8 cellular contexts compared by ENCODE assay signal in genomic region chr9:75002422-75003023, GRCh38. TPM values are rescaled to one million over a fixed set of nuclear protein-coding genes. Genes with fewer than 3 reads are reported as not detected.
A peak's percentile ranks its signal among the peaks of the same experiment; 100 is the strongest.
DNase-seq lines count a peak whose midpoint lies in the region; ATAC-seq and TF ChIP-seq lines count a peak whose summit lies in the region.

No MANE protein-coding gene starts in this region.

- no peaks in the 10 kb centered on the region for H3K9me3 Mint-ChIP-seq in CD4-positive, alpha-beta T cell
- H3K9me3 Mint-ChIP-seq in activated CD8-positive, alpha-beta T cell treated with anti-CD3 and anti-CD28 coated beads, Interleukin-2, amount 10 ng/mL, durations not matched to agents 7 days and 5 days (ENCODE audit: insufficient read depth) = no peaks in the 10 kb centered on the region
- H3K9me3 Mint-ChIP-seq in immature natural killer cell = no peaks in the 10 kb centered on the region

- H3K4me1 Mint-ChIP-seq in CD4-positive, alpha-beta T cell (ENCODE audit: low read depth) = peaks cover 5% of the 10 kb centered on the region
- no peaks in the 10 kb centered on the region for H3K4me1 Mint-ChIP-seq in activated CD8-positive, alpha-beta T cell treated with anti-CD3 and anti-CD28 coated beads, Interleukin-2, amount 10 ng/mL, durations not matched to agents 7 days and 5 days (ENCODE audit: low read depth)
- peaks cover 4 to 10% of the 10 kb centered on the region in 2 donors for H3K4me1 Mint-ChIP-seq in immature natural killer cell

- H3K36me3 Mint-ChIP-seq in CD4-positive, alpha-beta T cell (ENCODE audit: low read depth) = peaks cover 24% of the 10 kb centered on the region
- peaks cover 7% of the 10 kb centered on the region for H3K36me3 Mint-ChIP-seq in activated CD8-positive, alpha-beta T cell treated with anti-CD3 and anti-CD28 coated beads, Interleukin-2, amount 10 ng/mL, durations not matched to agents 7 days and 5 days (ENCODE audit: low read depth)
- peaks cover 6 to 9% (median 9%) of the 10 kb centered on the region in 3 donors for H3K36me3 Mint-ChIP-seq in immature natural killer cell

- no peak overlapping the region for H3K4me3 Mint-ChIP-seq in CD4-positive, alpha-beta T cell
- no peak overlapping the region for H3K4me3 Mint-ChIP-seq in activated CD8-positive, alpha-beta T cell treated with anti-CD3 and anti-CD28 coated beads, Interleukin-2, amount 10 ng/mL, durations not matched to agents 7 days and 5 days
- H3K4me3 Mint-ChIP-seq in immature natural killer cell = no peak overlapping the region

- POLR2A ChIA-PET in CD4-positive, alpha-beta T cell (lab: Charles Lee) = no interaction called here
- POLR2A ChIA-PET in activated CD8-positive, alpha-beta T cell treated with anti-CD3 and anti-CD28 coated beads, Interleukin-2, amount 10 ng/mL, durations not matched to agents 7 days and 5 days (lab: Charles Lee) = no interaction called here

- no peaks in the 10 kb centered on the region for H3K27me3 Mint-ChIP-seq in CD4-positive, alpha-beta T cell
- H3K27me3 Mint-ChIP-seq in activated CD8-positive, alpha-beta T cell treated with anti-CD3 and anti-CD28 coated beads, Interleukin-2, amount 10 ng/mL, durations not matched to agents 7 days and 5 days (ENCODE audit: low read depth) = no peaks in the 10 kb centered on the region
- no peaks in the 10 kb centered on the region for H3K27me3 Mint-ChIP-seq in immature natural killer cell (ENCODE audit: low read depth in 3 of 3)

- no peak for DNase-seq in CD4-positive, alpha-beta T cell
- DNase-seq in activated CD8-positive, alpha-beta T cell treated with anti-CD3 and anti-CD28 coated beads, Interleukin-2, amount 10 ng/mL, durations not matched to agents 7 days and 5 days = no peak
- no peak for DNase-seq in HuH-7 (ENCODE audit: low spot score)
- DNase-seq in immature natural killer cell = no peak
- DNase-seq in superior temporal gyrus (ENCODE audit: extremely low spot score) = no peak
- DNase-seq in DMS153 (lab: John Stamatoyannopoulos, UW) = no peak

- H3K27ac ChIP-seq in CD4-positive, alpha-beta T cell (ENCODE audit: low read depth, low read length) = no peak overlapping the region

- H3K9me3 ChIP-seq in CD4-positive, alpha-beta T cell (ENCODE audit: control insufficient read depth, low read length) = no peaks in the 10 kb centered on the region

- intact Hi-C loops in CD4-positive, alpha-beta T cell (cut with DNase I, micrococcal nuclease) = loop anchor here (1.0 to 5.0 kb wide), 5 partner anchors 50 to 235 kb away; partner anchors contain the start of gene C9orf40 (in 1 of the 2)

- H3K27ac Mint-ChIP-seq in CD4-positive, alpha-beta T cell = no peak overlapping the region
- no peak overlapping the region for H3K27ac Mint-ChIP-seq in activated CD8-positive, alpha-beta T cell treated with anti-CD3 and anti-CD28 coated beads, Interleukin-2, amount 10 ng/mL, durations not matched to agents 7 days and 5 days
- no peak overlapping the region for H3K27ac Mint-ChIP-seq in immature natural killer cell

- H3K27me3 ChIP-seq in CD4-positive, alpha-beta T cell (ENCODE audit: control insufficient read depth, insufficient read depth, low read length) = no peaks in the 10 kb centered on the region

- ATAC-seq in CD4-positive, alpha-beta T cell (ENCODE audit: poor library complexity) = peak; percentile 30
- peak; percentile 23 for ATAC-seq in GM19397 (IDR thresholded peaks at IDR 0.05; ENCODE audit: unreplicated experiment)
- peak; percentile 18 for ATAC-seq in HG02981 (IDR thresholded peaks at IDR 0.05; ENCODE audit: unreplicated experiment)
- peak; percentile 33 for ATAC-seq in activated CD8-positive, alpha-beta T cell treated with anti-CD3 and anti-CD28 coated beads, Interleukin-2, amount 10 ng/mL, durations not matched to agents 7 days and 5 days

- peak; percentile 5 for TF ChIP-seq CTCF in CD4-positive, alpha-beta T cell (IDR thresholded peaks at IDR 0.05)

- CTCF ChIA-PET in CD4-positive, alpha-beta T cell (lab: Charles Lee) = interaction anchor here (1.6 to 2.9 kb wide), 3 partner anchors 50 to 229 kb away, joined by 3 to 9 read pairs (median 7); partner anchors contain the start of gene C9orf40
- CTCF ChIA-PET in activated CD8-positive, alpha-beta T cell treated with anti-CD3 and anti-CD28 coated beads, Interleukin-2, amount 10 ng/mL, durations not matched to agents 7 days and 5 days (lab: Charles Lee) = interaction anchor here (0.6 to 10.3 kb wide), 6 partner anchors 11 to 251 kb away, joined by 3 to 158 read pairs (median 4); partner anchors contain the start of gene C9orf40

RNA-seq across cellular contexts. Expression of gene CARNMT1, which starts 25.6 kb away (rescaled TPM):
- total RNA-seq in CD4-positive, alpha-beta T cell = 10 to 100 TPM; 25.2 to 25.3 TPM
- 10 to 100 TPM; 30.9 to 34.0 TPM for total RNA-seq in activated CD8-positive, alpha-beta T cell treated with anti-CD3 and anti-CD28 coated beads, Interleukin-2, amount 10 ng/mL, durations not matched to agents 7 days and 5 days
- polyA plus RNA-seq in immature natural killer cell = 10 to 100 TPM in 2 of 3 donors, 1 to 10 TPM in 1; 9.1 to 16.2 (median 15.2) TPM

RNA-seq across cellular contexts. Expression of gene C9orf40, which starts 49.8 kb away (rescaled TPM):
- 1 to 10 TPM; 3.0 TPM for total RNA-seq in CD4-positive, alpha-beta T cell
- total RNA-seq in activated CD8-positive, alpha-beta T cell treated with anti-CD3 and anti-CD28 coated beads, Interleukin-2, amount 10 ng/mL, durations not matched to agents 7 days and 5 days = 10 to 100 TPM; 22.9 TPM
- 1 to 10 TPM; 1.6 to 5.5 (median 2.3) TPM for polyA plus RNA-seq in immature natural killer cell

Comparison
In these comparisons a context has a peak if more than half of its experiments do, and no peak if none do; other contexts are left out.
1. RNA of gene C9orf40, which starts 49.8 kb away (total RNA-seq): 22.9 TPM in activated CD8-positive, alpha-beta T cell treated with anti-CD3 and anti-CD28 coated beads, Interleukin-2, amount 10 ng/mL, durations not matched to agents 7 days and 5 days; 3.0 TPM in CD4-positive, alpha-beta T cell; every median in the first group is over 4 times any median in the second.
2. Peak in every context shown above with its lines, with median percentiles within 50 percentile points of each other: ATAC-seq.